In genomic region chr2:106996136-106996769, GRCh38 we compare ENCODE assay signal across 1 cellular context.
TF ChIP-seq lines count a peak whose summit lies in the region.

No MANE protein-coding gene starts in this region.

TF ChIP-seq in GM23338, 12 proteins besides CTCF, POLR2A, EP300 and RAD21 (continued from another document):
- TF ChIP-seq ZNF462 (CRISPR knock-in tag; IDR thresholded peaks at IDR 0.05): no peak
- no peak for TF ChIP-seq JUNB (IDR thresholded peaks at IDR 0.05; ENCODE audit: unreplicated experiment)
- TF ChIP-seq NANOG (IDR thresholded peaks at IDR 0.05; ENCODE audit: borderline replicate concordance): no peak
- no peak for TF ChIP-seq ZNF114 (CRISPR knock-in tag; IDR thresholded peaks at IDR 0.05)
- no peak for TF ChIP-seq EZH2phosphoT487 (IDR thresholded peaks at IDR 0.05; ENCODE audit: unreplicated experiment)
